In genomic region chr11:59142530-59143507, GRCh38 we compare ENCODE assay signal across 1 cellular context.
TF ChIP-seq lines count a peak whose summit lies in the region.

Gene FAM111A (plus strand): TSS chr11:59142856. CDS start chr11:59148873, 6,017 bp downstream.

TF ChIP-seq in HEK293, 187 proteins besides CTCF, POLR2A, EP300 and RAD21 (continued from another document):
- TF ChIP-seq ZNF416 (tag by site-specific recombination; IDR thresholded peaks at IDR 0.05) (no peak), PRDM10 (tag by site-specific recombination; IDR thresholded peaks at IDR 0.05) (peak; percentile 10; the same call in 1 of the 2 replicates), ZNF76 (tag by site-specific recombination; IDR thresholded peaks at IDR 0.05; ENCODE audit: borderline replicate concordance, low read depth) (peak; percentile 36; the same call in 1 of the 2 replicates), ZNF776 (tag by site-specific recombination; IDR thresholded peaks at IDR 0.05; ENCODE audit: borderline replicate concordance) (no peak), ZFP69B (tag by site-specific recombination; IDR thresholded peaks at IDR 0.05) (no peak), ZNF248 (tag by site-specific recombination; IDR thresholded peaks at IDR 0.05) (no peak), ZNF426 (tag by site-specific recombination; IDR thresholded peaks at IDR 0.05) (no peak), ZNF692 (tag by site-specific recombination; IDR thresholded peaks at IDR 0.05) (0 out of 2 replicates have a peak, but pooled peaks have one; percentile 30), ZNF23 (tag by site-specific recombination; IDR thresholded peaks at IDR 0.05; ENCODE audit: borderline replicate concordance) (no peak), ZNF311 (tag by site-specific recombination; IDR thresholded peaks at IDR 0.05; ENCODE audit: borderline replicate concordance) (no peak), ZNF580 (tag by site-specific recombination; IDR thresholded peaks at IDR 0.05) (no peak), ZSCAN4 (tag by site-specific recombination; IDR thresholded peaks at IDR 0.05) (no peak), MZF1 (tag by site-specific recombination; IDR thresholded peaks at IDR 0.05; ENCODE audit: borderline replicate concordance) (no peak), YY2 (tag by site-specific recombination; IDR thresholded peaks at IDR 0.05) (no peak), SP2 (tag by site-specific recombination; IDR thresholded peaks at IDR 0.05) (peak; percentile 80), ZBTB21 (tag by site-specific recombination; IDR thresholded peaks at IDR 0.05) (no peak), ZNF223 (tag by site-specific recombination; IDR thresholded peaks at IDR 0.05) (no peak), ZNF280C (tag by site-specific recombination; IDR thresholded peaks at IDR 0.05) (no peak), ZNF19 (tag by site-specific recombination; IDR thresholded peaks at IDR 0.05; ENCODE audit: low read depth) (no peak), SP3 (tag by site-specific recombination; IDR thresholded peaks at IDR 0.05) (peak; percentile 64), SCRT2 (tag by site-specific recombination; IDR thresholded peaks at IDR 0.05) (peak; percentile 99), ZNF785 (tag by site-specific recombination; IDR thresholded peaks at IDR 0.05) (peak; percentile 23; the same call in 1 of the 2 replicates), ZBTB44 (tag by site-specific recombination; IDR thresholded peaks at IDR 0.05) (no peak), ZNF623 (tag by site-specific recombination; IDR thresholded peaks at IDR 0.05) (no peak), ZNF114 (tag by site-specific recombination; IDR thresholded peaks at IDR 0.05) (no peak), ZNF341 (tag by site-specific recombination; IDR thresholded peaks at IDR 0.05; ENCODE audit: low read depth) (peak; percentile 43; the same call in 1 of the 2 replicates), GLIS1 (tag by site-specific recombination; IDR thresholded peaks at IDR 0.05) (no peak), PRDM2 (tag by site-specific recombination; IDR thresholded peaks at IDR 0.05; ENCODE audit: borderline replicate concordance) (no peak)
